ENCODE assay signal across 19 cellular contexts in genomic region chr7:80629023-80629422, GRCh38. TPM values are rescaled to one million over a fixed set of nuclear protein-coding genes. Genes with fewer than 3 reads are reported as not detected.
DNase-seq lines count a peak whose midpoint lies in the region; ATAC-seq and TF ChIP-seq lines count a peak whose summit lies in the region.
"Had no signal": no experiment of that assay in that cellular context is flagged by ENCODE, and none has a peak within 500 bp of the region (broad histone marks: within the 10 kb centered on the region; RNA-seq: fewer than 3 reads in every experiment).

No MANE protein-coding gene starts in this region.

- H3K79me1 ChIP-seq in mesenchymal stem cell (replicated peaks; ENCODE audit: low read length, poor library complexity, severe bottlenecking) = no peaks in the 10 kb centered on the region

- POLR2A ChIA-PET in activated CD4-positive, alpha-beta memory T cell treated with anti-CD3 and anti-CD28 coated beads for 36 hours (lab: Charles Lee) = no interaction called here

- CTCF ChIA-PET in activated CD4-positive, alpha-beta memory T cell treated with anti-CD3 and anti-CD28 coated beads for 36 hours (lab: Charles Lee) = no interaction called here
- CTCF ChIA-PET in activated naive CD4-positive, alpha-beta T cell treated with anti-CD3 and anti-CD28 coated beads for 36 hours (lab: Charles Lee) = no interaction called here

- H3K4me3 Mint-ChIP-seq in activated CD4-positive, alpha-beta memory T cell treated with anti-CD3 and anti-CD28 coated beads for 36 hours = no peak overlapping the region
- H3K4me3 Mint-ChIP-seq in activated naive CD4-positive, alpha-beta T cell treated with anti-CD3 and anti-CD28 coated beads for 36 hours = no peak overlapping the region
- H3K4me3 Mint-ChIP-seq: CD4-positive, alpha-beta T cell; GM23338 had no signal

- no peaks in the 10 kb centered on the region for H3K9me3 ChIP-seq in heart left ventricle
- no peaks in the 10 kb centered on the region for H3K9me3 ChIP-seq in mesenchymal stem cell (ENCODE audit: control insufficient read depth, low read length)
- H3K9me3 ChIP-seq in psoas muscle = no peaks in the 10 kb centered on the region
- H3K9me3 ChIP-seq: A549, Caco-2 had no signal

- no peak overlapping the region for H2BK15ac ChIP-seq in mesenchymal stem cell (ENCODE audit: low read depth, poor library complexity, severe bottlenecking)

- 50 to 69% (median 63%) methylated on average over 1 of the region's 1 CpG for WGBS in heart left ventricle, 4 donors
- 100% methylated on average over 1 of the region's 1 CpG for WGBS in mesenchymal stem cell
- WGBS in psoas muscle, 3 donors = 26 to 52% (median 32%) methylated on average over 1 of the region's 1 CpG

- H3K18ac ChIP-seq in mesenchymal stem cell (ENCODE audit: low read depth in 1 of 2, low read length in 2 of 2) = peak overlapping the region in 1 of 2 experiments; percentile 12

- TF ChIP-seq CTCF in heart left ventricle (IDR thresholded peaks at IDR 0.05) = no peak
- TF ChIP-seq CTCF in psoas muscle (IDR thresholded peaks at IDR 0.05) = no peak

- ATAC-seq in heart left ventricle (no peak), left ventricle myocardium superior (no peak), psoas muscle (peak in 3 of 4 donors; percentile 40 to 66 (median 55))
- ATAC-seq: A549, GM23338 had no signal

- H2AK5ac ChIP-seq in mesenchymal stem cell (ENCODE audit: low read length, severe bottlenecking) = no peak overlapping the region

- H3K36me3 ChIP-seq in heart left ventricle = no peaks in the 10 kb centered on the region
- H3K36me3 ChIP-seq in mesenchymal stem cell (ENCODE audit: control insufficient read depth in 1 of 2, insufficient read depth in 2 of 2, low read depth in 1 of 2, low read length in 2 of 2) = no peaks in the 10 kb centered on the region
- H3K36me3 ChIP-seq in psoas muscle (ENCODE audit: insufficient read depth in 1 of 2, low read depth in 1 of 2) = no peaks in the 10 kb centered on the region

- H2AFZ ChIP-seq in mesenchymal stem cell (ENCODE audit: low read depth, low read length) = no peak overlapping the region
- H2AFZ ChIP-seq: GM23338 had no signal

- H3K4me1 Mint-ChIP-seq in activated CD4-positive, alpha-beta memory T cell treated with anti-CD3 and anti-CD28 coated beads for 36 hours (ENCODE audit: low read depth) = no peaks in the 10 kb centered on the region
- H3K4me1 Mint-ChIP-seq in activated naive CD4-positive, alpha-beta T cell treated with anti-CD3 and anti-CD28 coated beads for 36 hours (ENCODE audit: low read depth) = no peaks in the 10 kb centered on the region

- H3K27ac ChIP-seq in heart left ventricle (peak overlapping the region in 10 of 12 donors; percentile 6 to 84 (median 36)), mesenchymal stem cell (ENCODE audit: low read length, poor library complexity, severe bottlenecking) (no peak overlapping the region), psoas muscle (peak overlapping the region; percentile 92)
- H3K27ac ChIP-seq: 22Rv1, A549, C4-2B, HL-60 had no signal

- peak overlapping the region in 1 of 2 experiments; percentile 86 for H2BK12ac ChIP-seq in mesenchymal stem cell (ENCODE audit: low read length in 2 of 2)

- H3K4me2 ChIP-seq in mesenchymal stem cell (ENCODE audit: low read length, poor library complexity, severe bottlenecking) = no peak overlapping the region
- H3K4me2 ChIP-seq: A549, GM23338 had no signal

- no peak for TF ChIP-seq POLR2A in heart left ventricle (IDR thresholded peaks at IDR 0.05)

- no peak overlapping the region for H3K23ac ChIP-seq in mesenchymal stem cell (ENCODE audit: low read length in 2 of 2)

- no peak overlapping the region for H3K14ac ChIP-seq in mesenchymal stem cell (ENCODE audit: low read length in 2 of 2)

- intact Hi-C loops in heart left ventricle (cut with DNase I) = no loop called here
- intact Hi-C loops in left ventricle myocardium superior (cut with micrococcal nuclease) = no loop called here
- intact Hi-C loops in psoas muscle (cut with DNase I) = no loop called here
- intact Hi-C loops in activated CD4-positive, alpha-beta memory T cell treated with anti-CD3 and anti-CD28 coated beads for 36 hours (cut with micrococcal nuclease) = no loop called here
- intact Hi-C loops in activated naive CD4-positive, alpha-beta T cell treated with anti-CD3 and anti-CD28 coated beads for 36 hours (cut with micrococcal nuclease) = no loop called here

- H3K9me3 Mint-ChIP-seq in activated CD4-positive, alpha-beta memory T cell treated with anti-CD3 and anti-CD28 coated beads for 36 hours = no peaks in the 10 kb centered on the region
- no peaks in the 10 kb centered on the region for H3K9me3 Mint-ChIP-seq in activated naive CD4-positive, alpha-beta T cell treated with anti-CD3 and anti-CD28 coated beads for 36 hours
- H3K9me3 Mint-ChIP-seq: CD4-positive, alpha-beta T cell; GM23338 had no signal

- no peak overlapping the region for H3K27ac Mint-ChIP-seq in activated CD4-positive, alpha-beta memory T cell treated with anti-CD3 and anti-CD28 coated beads for 36 hours
- H3K27ac Mint-ChIP-seq in activated naive CD4-positive, alpha-beta T cell treated with anti-CD3 and anti-CD28 coated beads for 36 hours = no peak overlapping the region
- H3K27ac Mint-ChIP-seq: CD4-positive, alpha-beta T cell; GM23338 had no signal

- no peak overlapping the region for H2BK5ac ChIP-seq in mesenchymal stem cell (ENCODE audit: low read depth, low read length, poor library complexity, severe bottlenecking)

- H3K27me3 ChIP-seq in heart left ventricle (no peaks in the 10 kb centered on the region), mesenchymal stem cell (ENCODE audit: control insufficient read depth in 1 of 2, insufficient read depth in 1 of 2, low read length in 2 of 2) (no peaks in the 10 kb centered on the region), psoas muscle (ENCODE audit: insufficient read depth in 3 of 3, low read length in 2 of 3) (no peaks in the 10 kb centered on the region)

- DNase-seq in heart left ventricle = no peak
- no peak for DNase-seq in left ventricle myocardium superior
- peak; percentile 14 for DNase-seq in ELF-1 (ENCODE audit: low read depth, low spot score)
- no peak for DNase-seq in mesenchymal stem cell
- no peak for DNase-seq in psoas muscle
- no peak for DNase-seq in HUDEP-2 (lab: John Stamatoyannopoulos, UW; ENCODE audit: unreplicated experiment in 76 of 76)
- DNase-seq in activated CD4-positive, alpha-beta memory T cell treated with anti-CD3 and anti-CD28 coated beads for 36 hours = no peak
- DNase-seq in activated naive CD4-positive, alpha-beta T cell treated with anti-CD3 and anti-CD28 coated beads for 36 hours = no peak
- DNase-seq: AML-193; Caco-2; CD4-positive, alpha-beta T cell; GDM1; HCEC 1CT had no signal

- peak overlapping the region; percentile 18 for H4K91ac ChIP-seq in mesenchymal stem cell (ENCODE audit: low read length)

- no peaks in the 10 kb centered on the region for H3K27me3 Mint-ChIP-seq in activated CD4-positive, alpha-beta memory T cell treated with anti-CD3 and anti-CD28 coated beads for 36 hours
- H3K27me3 Mint-ChIP-seq in activated naive CD4-positive, alpha-beta T cell treated with anti-CD3 and anti-CD28 coated beads for 36 hours (ENCODE audit: low read depth) = no peaks in the 10 kb centered on the region
- H3K27me3 Mint-ChIP-seq: CD4-positive, alpha-beta T cell had no signal

- peak overlapping the region; percentile 64 for H2BK120ac ChIP-seq in mesenchymal stem cell (ENCODE audit: low read depth, low read length)

- peaks cover 3 to 97% (median 49%) of the 10 kb centered on the region in 12 donors for H3K4me1 ChIP-seq in heart left ventricle
- no peaks in the 10 kb centered on the region for H3K4me1 ChIP-seq in mesenchymal stem cell (ENCODE audit: control insufficient read depth, insufficient read depth, low read depth, low read length)
- peaks cover 84% of the 10 kb centered on the region for H3K4me1 ChIP-seq in psoas muscle
- H3K4me1 ChIP-seq: Caco-2 had no signal

- no peaks in the 10 kb centered on the region for H3K36me3 Mint-ChIP-seq in activated CD4-positive, alpha-beta memory T cell treated with anti-CD3 and anti-CD28 coated beads for 36 hours
- no peaks in the 10 kb centered on the region for H3K36me3 Mint-ChIP-seq in activated naive CD4-positive, alpha-beta T cell treated with anti-CD3 and anti-CD28 coated beads for 36 hours (ENCODE audit: low read depth)

- H3K9ac ChIP-seq in mesenchymal stem cell (ENCODE audit: low read length) = no peak overlapping the region

- H4K8ac ChIP-seq in mesenchymal stem cell (ENCODE audit: low read length) = no peak overlapping the region

- peak overlapping the region in 1 of 12 donors; percentile 5 for H3K4me3 ChIP-seq in heart left ventricle
- H3K4me3 ChIP-seq in mesenchymal stem cell (ENCODE audit: insufficient read depth in 1 of 2, low read depth in 1 of 2, low read length in 2 of 2) = no peak overlapping the region
- peak overlapping the region; percentile 35 for H3K4me3 ChIP-seq in psoas muscle
- H3K4me3 ChIP-seq: A549, GM23338 had no signal

- H3K4ac ChIP-seq in mesenchymal stem cell (ENCODE audit: low read depth in 1 of 2, low read length in 2 of 2) = peak overlapping the region in 1 of 2 experiments; percentile 69

RNA-seq across cellular contexts. Expression of gene CD36, which starts 9.4 kb away (rescaled TPM):
- total RNA-seq in heart left ventricle (1,000 to 10,000 TPM in 7 of 9 donors, 100 to 1,000 TPM in 2; 891 to 1,960 (median 1,108) TPM), left ventricle myocardium superior (1,393 TPM), psoas muscle (100 to 1,000 TPM; 149 to 662 (median 240) TPM)
- polyA plus RNA-seq in heart left ventricle (100 to 1,000 TPM; 289 to 529 TPM), psoas muscle (100 to 1,000 TPM; 166 to 273 (median 171) TPM)
- 50.5 TPM for polyA plus RNA-seq in mesenchymal stem cell (2013, experiment 1 of 2)
- polyA plus RNA-seq in mesenchymal stem cell (2013, experiment 2 of 2) = 53.0 TPM
- not detected for total RNA-seq in activated CD4-positive, alpha-beta memory T cell treated with anti-CD3 and anti-CD28 coated beads for 36 hours
- total RNA-seq in activated naive CD4-positive, alpha-beta T cell treated with anti-CD3 and anti-CD28 coated beads for 36 hours = not detected
- total RNA-seq: Caco-2, HT1080 had no signal

Comparison
In these comparisons a context has a peak if more than half of its experiments do, and no peak if none do; other contexts are left out.
1. ATAC-seq: peak in psoas muscle (3 of 4); none in heart left ventricle (0 of 4) and left ventricle myocardium superior (single experiment).
2. RNA of gene CD36, which starts 9.4 kb away (total RNA-seq): 1,393 TPM in left ventricle myocardium superior (single experiment), 891 to 1,960 TPM in heart left ventricle and 149 to 662 TPM in psoas muscle; not detected in activated CD4-positive, alpha-beta memory T cell treated with anti-CD3 and anti-CD28 coated beads for 36 hours and not detected in activated naive CD4-positive, alpha-beta T cell treated with anti-CD3 and anti-CD28 coated beads for 36 hours; every median in the first group is over 100 times any median in the second.